ENCODE assay signal across 22 cellular contexts in genomic region chr10:85433248-85433647, GRCh38.
"Had no signal": no experiment of that assay in that cellular context is flagged by ENCODE, and none has a peak within 500 bp of the region (broad histone marks: within the 10 kb centered on the region; RNA-seq: fewer than 3 reads in every experiment).

No MANE protein-coding gene starts in this region.

- H3K27ac ChIP-seq: colonic mucosa, coronary artery, dorsolateral prefrontal cortex, epithelial cell of prostate, esophagus muscularis mucosa, esophagus squamous epithelium, foreskin keratinocyte, gastrocnemius medialis, gastroesophageal sphincter, heart left ventricle, heart right ventricle had no signal

- H3K27me3 ChIP-seq: colonic mucosa, dorsolateral prefrontal cortex, esophagus muscularis mucosa, esophagus squamous epithelium, foreskin keratinocyte, gastrocnemius medialis, gastroesophageal sphincter, heart left ventricle, heart right ventricle had no signal

- DNase-seq: colonic mucosa; cortex of kidney; dermis blood vessel endothelial cell; dorsolateral prefrontal cortex; effector CD4-positive, alpha-beta T cell; effector CD8-positive, alpha-beta T cell; effector memory CD4-positive, alpha-beta T cell; effector memory CD8-positive, alpha-beta T cell; endodermal cell; erythroblast; esophagus squamous epithelium; foreskin fibroblast; foreskin keratinocyte; foreskin melanocyte; gastrocnemius medialis; glutamatergic neuron; heart left ventricle; heart right ventricle had no signal

- H3K36me3 ChIP-seq: colonic mucosa, esophagus muscularis mucosa, esophagus squamous epithelium, gastrocnemius medialis, gastroesophageal sphincter, heart left ventricle, heart right ventricle had no signal

- H3K4me3 ChIP-seq: colonic mucosa, coronary artery, dorsolateral prefrontal cortex, esophagus muscularis mucosa, esophagus squamous epithelium, gastrocnemius medialis, gastroesophageal sphincter, heart left ventricle, heart right ventricle had no signal

- H3K4me1 ChIP-seq: colonic mucosa, esophagus muscularis mucosa, esophagus squamous epithelium, foreskin keratinocyte, gastrocnemius medialis, gastroesophageal sphincter, heart left ventricle had no signal

- H3K9me3 ChIP-seq: colonic mucosa, esophagus muscularis mucosa, esophagus squamous epithelium, gastrocnemius medialis, gastroesophageal sphincter, heart left ventricle, heart right ventricle had no signal
